ENCODE assay signal across 23 cellular contexts in genomic region chr5:76153996-76154395, GRCh38.
"Had no signal": no experiment of that assay in that cellular context is flagged by ENCODE, and none has a peak within 500 bp of the region (broad histone marks: within the 10 kb centered on the region; RNA-seq: fewer than 3 reads in every experiment).

No MANE protein-coding gene starts in this region.

- ATAC-seq: K562 had no signal

- H3K4me3 ChIP-seq: K562, SJSA1, SK-N-MC had no signal

- H3K27ac ChIP-seq: HL-60, KMS-11, SJSA1, SK-N-MC had no signal

- H3K36me3 ChIP-seq: SJSA1 had no signal

- H3K4me3 Mint-ChIP-seq: IgD-negative memory B cell had no signal

- DNase-seq: Kasumi-1, MM.1S, NCI-H1092 treated with DMSO at 0.1 percent for 48 hours, NCI-H1436, NCI-H187, NCI-H2029, NCI-H2081 treated with DMSO at 0.1 percent for 48 hours, NCI-H2171, NCI-H226, NCI-H446, NCI-H510A, NCI-H524 treated with DMSO at 0.1 percent for 48 hours, NCI-H69, NCI-H774, Right ventricle myocardium superior, RPMI8226, SIG-M5 had no signal

- H3K27ac Mint-ChIP-seq: IgD-negative memory B cell had no signal

- H3K4me1 ChIP-seq: SJSA1 had no signal

- H3K9me3 ChIP-seq: SJSA1 had no signal

- H3K4me1 Mint-ChIP-seq: IgD-negative memory B cell had no signal

- H3K4me2 ChIP-seq: KMS-11 had no signal

- H3K9ac ChIP-seq: KMS-11 had no signal
